In the genomic region with DNA sequence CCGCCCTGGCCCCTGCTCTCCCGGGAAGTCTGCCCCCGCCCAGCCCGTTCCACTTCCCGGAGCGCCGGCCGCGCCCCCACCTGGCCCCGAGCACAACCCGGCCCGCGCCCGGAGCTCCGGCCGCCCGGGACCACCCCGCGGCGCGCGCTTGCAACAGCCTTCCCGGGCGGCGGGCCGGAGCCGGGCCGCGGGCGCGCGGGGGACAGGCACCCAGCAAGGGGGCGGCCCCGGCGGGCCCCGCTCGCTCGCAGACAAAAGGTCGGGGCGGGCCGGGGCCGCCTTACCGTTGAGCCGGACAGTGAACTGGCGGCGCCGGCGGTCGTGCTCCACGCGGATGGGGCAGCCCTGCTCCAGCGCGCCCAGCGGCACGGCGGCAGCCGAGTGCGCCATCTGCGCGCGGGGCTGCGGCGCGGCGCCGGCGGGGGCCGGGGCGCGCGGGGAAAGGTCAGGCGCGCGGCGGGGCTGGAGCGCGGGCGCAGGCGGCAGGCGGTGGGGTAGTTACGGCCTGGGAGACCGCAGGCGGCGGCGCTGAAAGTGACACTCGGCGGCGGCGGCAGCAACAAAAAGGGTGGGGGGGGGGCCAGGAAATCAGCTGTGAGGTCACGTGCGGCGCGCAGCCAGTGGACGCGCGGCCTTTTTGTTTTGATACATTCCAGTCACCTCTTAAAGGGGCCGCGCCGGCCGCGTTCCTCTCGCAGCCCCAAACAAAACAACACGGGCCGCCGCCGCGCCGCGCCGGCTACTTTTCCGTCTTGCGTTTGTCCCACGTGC, we compare ENCODE assay signal across 9 cellular contexts. TPM values are rescaled to one million over a fixed set of nuclear protein-coding genes. Genes with fewer than 3 reads are reported as not detected.
DNase-seq lines count a peak whose midpoint lies in the region; ATAC-seq and FAIRE-seq lines count a peak whose summit lies in the region.
"Had no signal": no experiment of that assay in that cellular context is flagged by ENCODE, and none has a peak within 500 bp of the region (broad histone marks: within the 10 kb centered on the region; RNA-seq: fewer than 3 reads in every experiment).

A gene with protein sequence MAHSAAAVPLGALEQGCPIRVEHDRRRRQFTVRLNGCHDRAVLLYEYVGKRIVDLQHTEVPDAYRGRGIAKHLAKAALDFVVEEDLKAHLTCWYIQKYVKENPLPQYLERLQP (minus strand): TSS at position 536 of the 771 bp plus-strand sequence. CDS start 146 bp downstream, at position 390.

- WGBS in neuronal stem cell (ENCODE audit: extremely low coverage in 2 of 2, insufficient read length in 2 of 2, insufficient replicate concordance in 1 of 2), 2 donors: no CpG with 5 or more reads among the region's 113 CpGs

- DNase-seq in COR-L47 (lab: John Stamatoyannopoulos, UW): peak; percentile 17
- peak; percentile 82 for DNase-seq in HuH-7.5 (ENCODE audit: low spot score)
- peak; percentile 84 for DNase-seq in SIG-M5 treated with dmso at 0.1 percent for 504 hours (lab: John Stamatoyannopoulos, UW; ENCODE audit: unreplicated experiment)
- peak; percentile 69 for DNase-seq in activated gamma-delta T cell treated with anti-CD3 and anti-CD28 coated beads, Interleukin-2, amount 50 U/mL, for 16 hours (ENCODE audit: low read depth)
- peak; percentile 93 to 95 for DNase-seq in frontal cortex (ENCODE audit: low spot score in 2 of 2)
- peak; percentile 81 for DNase-seq in neuronal stem cell (ENCODE audit: low spot score)
- DNase-seq in stromal cell of bone marrow (ENCODE audit: low read depth): peak; percentile 67

- peak within 1 kb of the TSS; percentile 87 for H3K18ac ChIP-seq in neuronal stem cell (ENCODE audit: low read length)

- H3K4me1 ChIP-seq in neuronal stem cell (ENCODE audit: control insufficient read depth in 2 of 2, insufficient read depth in 1 of 2, low read depth in 1 of 2, low read length in 2 of 2): peaks cover 2 to 8% of the 10 kb centered on the region in 2 donors

- no peak within 1 kb of the TSS for H3K4ac ChIP-seq in neuronal stem cell (ENCODE audit: low read length)

- H2BK12ac ChIP-seq in neuronal stem cell (ENCODE audit: low read length): peak within 1 kb of the TSS; percentile 10

- H4K91ac ChIP-seq in neuronal stem cell (ENCODE audit: low read depth, low read length, poor library complexity): no peak within 1 kb of the TSS

- no peak within 1 kb of the TSS for H2BK5ac ChIP-seq in neuronal stem cell (ENCODE audit: low read length)

- no peaks in the 10 kb centered on the region for H3K36me3 ChIP-seq in neuronal stem cell (replicated peaks in 1 of 2; ENCODE audit: control insufficient read depth in 2 of 2, insufficient read depth in 2 of 2, low read length in 2 of 2)

- no peak within 1 kb of the TSS for H3K14ac ChIP-seq in neuronal stem cell (ENCODE audit: low read length)

- no peaks in the 10 kb centered on the region for H3K79me1 ChIP-seq in neuronal stem cell (ENCODE audit: low read depth, low read length)

- H3K23ac ChIP-seq in neuronal stem cell (ENCODE audit: low read depth, low read length, poor library complexity): peak within 1 kb of the TSS; percentile 31

- peak; percentile 60 for ATAC-seq in GM21390 (IDR thresholded peaks at IDR 0.05; ENCODE audit: unreplicated experiment)

- peak within 1 kb of the TSS; percentile 36 for H3K27ac ChIP-seq in neuronal stem cell (replicated peaks; ENCODE audit: low read length)

- peak within 1 kb of the TSS; percentile 78 for H3K4me2 ChIP-seq in neuronal stem cell (ENCODE audit: insufficient read depth, low read length, poor library complexity, severe bottlenecking)

- H2AFZ ChIP-seq in neuronal stem cell (ENCODE audit: low read length): peak within 1 kb of the TSS; percentile 94

- H2AK5ac ChIP-seq in neuronal stem cell (ENCODE audit: low read depth, low read length): peak within 1 kb of the TSS; percentile 28

- H2BK15ac ChIP-seq in neuronal stem cell (ENCODE audit: low read length): peak within 1 kb of the TSS; percentile 52

- H3K9ac ChIP-seq in neuronal stem cell (ENCODE audit: low read depth, low read length, poor library complexity): peak within 1 kb of the TSS; percentile 91

- H2BK120ac ChIP-seq in neuronal stem cell (ENCODE audit: low read depth, low read length): no peak within 1 kb of the TSS

- no peaks in the 10 kb centered on the region for H3K9me3 ChIP-seq in neuronal stem cell (replicated peaks in 1 of 2; ENCODE audit: control insufficient read depth in 2 of 2, insufficient read depth in 1 of 2, low read depth in 1 of 2, low read length in 2 of 2)

- H3K27me3 ChIP-seq in neuronal stem cell (ENCODE audit: control insufficient read depth in 3 of 3, insufficient read depth in 3 of 3, low read depth in 1 of 3, low read length in 3 of 3): peaks cover 0 to 6% (median 0%) of the 10 kb centered on the region in 3 experiments

- peak within 1 kb of the TSS; percentile 52 to 91 for H3K4me3 ChIP-seq in neuronal stem cell (ENCODE audit: low read length in 2 of 2)

- FAIRE-seq in frontal cortex (lab: Jason Lieb, UNC): no peak
- FAIRE-seq: islet of Langerhans had no signal

- H4K8ac ChIP-seq in neuronal stem cell (ENCODE audit: low read depth, low read length): peak within 1 kb of the TSS; percentile 92

RNA-seq across cellular contexts. Expression of the gene that starts here (rescaled TPM):
- 1.6 TPM for total RNA-seq in frontal cortex
- 8.8 TPM for polyA plus RNA-seq in neuronal stem cell (2013, experiment 1 of 2)
- polyA plus RNA-seq in neuronal stem cell (2013, experiment 2 of 2): 8.8 TPM

Comparison
In these comparisons a context has a peak if more than half of its experiments do, and no peak if none do; other contexts are left out.
1. Peak in every context shown above with its lines: DNase-seq, ATAC-seq, H3K4me3 ChIP-seq and H3K27ac ChIP-seq.
2. DNase-seq: peak in every context shown above with its lines; median percentile 94 in frontal cortex; 84 in SIG-M5 treated with dmso at 0.1 percent for 504 hours; 82 in HuH-7.5; 81 in neuronal stem cell; 69 in activated gamma-delta T cell treated with anti-CD3 and anti-CD28 coated beads, Interleukin-2, amount 50 U/mL, for 16 hours; 67 in stromal cell of bone marrow; 17 in COR-L47.